Comparison of ENCODE assay signal across 1 cellular context in genomic region chr6:117547688-117548621, GRCh38.
TF ChIP-seq lines count a peak whose summit lies in the region.

No MANE protein-coding gene starts in this region.

TF ChIP-seq in A549, 52 proteins besides CTCF, POLR2A, EP300 and RAD21 (continued from another document):
- TF ChIP-seq ELK1 (IDR thresholded peaks at IDR 0.05; ENCODE audit: low read depth, low read length) (no peak), ZNF302 (CRISPR knock-in tag; IDR thresholded peaks at IDR 0.05) (no peak), HEYL (CRISPR knock-in tag; IDR thresholded peaks at IDR 0.05) (no peak), KDM5A (IDR thresholded peaks at IDR 0.05) (no peak), SMC3 (IDR thresholded peaks at IDR 0.05) (no peak), PHF8 (IDR thresholded peaks at IDR 0.05; ENCODE audit: borderline replicate concordance, low read depth) (no peak), RCOR1 (IDR thresholded peaks at IDR 0.05; ENCODE audit: low read depth, low read length) (no peak), MAX (IDR thresholded peaks at IDR 0.05) (no peak)
- TF ChIP-seq, protein P1, sequence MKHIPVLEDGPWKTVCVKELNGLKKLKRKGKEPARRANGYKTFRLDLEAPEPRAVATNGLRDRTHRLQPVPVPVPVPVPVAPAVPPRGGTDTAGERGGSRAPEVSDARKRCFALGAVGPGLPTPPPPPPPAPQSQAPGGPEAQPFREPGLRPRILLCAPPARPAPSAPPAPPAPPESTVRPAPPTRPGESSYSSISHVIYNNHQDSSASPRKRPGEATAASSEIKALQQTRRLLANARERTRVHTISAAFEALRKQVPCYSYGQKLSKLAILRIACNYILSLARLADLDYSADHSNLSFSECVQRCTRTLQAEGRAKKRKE (CRISPR knock-in tag; IDR thresholded peaks at IDR 0.05; ENCODE audit: low read depth): no peak
- TF ChIP-seq, protein P2, sequence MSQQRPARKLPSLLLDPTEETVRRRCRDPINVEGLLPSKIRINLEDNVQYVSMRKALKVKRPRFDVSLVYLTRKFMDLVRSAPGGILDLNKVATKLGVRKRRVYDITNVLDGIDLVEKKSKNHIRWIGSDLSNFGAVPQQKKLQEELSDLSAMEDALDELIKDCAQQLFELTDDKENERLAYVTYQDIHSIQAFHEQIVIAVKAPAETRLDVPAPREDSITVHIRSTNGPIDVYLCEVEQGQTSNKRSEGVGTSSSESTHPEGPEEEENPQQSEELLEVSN (IDR thresholded peaks at IDR 0.05; ENCODE audit: borderline replicate concordance, low read depth): no peak
